ENCODE assay signal across 16 cellular contexts in the genomic region with DNA sequence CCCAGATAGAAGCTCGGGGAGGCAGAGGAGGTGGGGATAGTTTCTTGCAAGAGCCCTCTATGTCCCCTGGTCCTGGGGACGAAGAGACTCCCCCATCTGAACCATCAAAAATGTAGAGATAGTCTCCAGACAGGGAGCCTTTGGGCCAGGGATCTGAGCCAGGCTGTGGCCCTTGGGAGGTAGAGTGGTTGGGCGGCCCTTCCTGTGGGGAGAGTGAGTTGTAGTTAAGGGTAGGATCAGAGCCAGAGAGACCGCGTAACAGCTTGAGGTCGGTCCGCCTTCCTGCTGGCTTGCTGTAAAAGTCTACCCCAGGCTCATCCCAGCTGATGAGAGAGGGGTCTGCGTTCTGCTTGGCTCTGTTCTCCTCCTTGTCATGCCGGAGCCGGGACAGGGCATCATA. TPM values are rescaled to one million over a fixed set of nuclear protein-coding genes. Genes with fewer than 3 reads are reported as not detected.
A peak's percentile ranks its signal among the peaks of the same experiment; 100 is the strongest.
DNase-seq lines count a peak whose midpoint lies in the region; ATAC-seq and TF ChIP-seq lines count a peak whose summit lies in the region.
"Had no signal": no experiment of that assay in that cellular context is flagged by ENCODE, and none has a peak within 500 bp of the region (broad histone marks: within the 10 kb centered on the region; RNA-seq: fewer than 3 reads in every experiment).

No MANE protein-coding gene starts in this region.

- H3K36me3 ChIP-seq in right atrium auricular region (no peaks in the 10 kb centered on the region), gastrocnemius medialis (no peaks in the 10 kb centered on the region), brain microvascular endothelial cell (replicated peaks) (no peaks in the 10 kb centered on the region)

- CTCF ChIA-PET in activated CD4-positive, alpha-beta T cell treated with anti-CD3 and anti-CD28 coated beads, Interleukin-2, amount 10 ng/mL, durations not matched to agents 7 days and 5 days (lab: Charles Lee), result interaction anchor here (0.6 to 1.0 kb wide), 2 partner anchors 10 to 58 kb away, joined by 3 to 4 read pairs; no protein-coding TSS in a partner anchor

- DNase-seq in right cardiac atrium (peak; percentile 51 to 80 (median 71)), right atrium auricular region (ENCODE audit: low spot score) (no peak), gastrocnemius medialis (no peak), brain microvascular endothelial cell (no peak)
- no peak for DNase-seq in activated CD4-positive, alpha-beta T cell treated with anti-CD3 and anti-CD28 coated beads, Interleukin-2, amount 10 ng/mL, durations not matched to agents 7 days and 5 days
- DNase-seq: GDM1; GM23248; NCI-H1930; NCI-H2171 treated with DMSO at 0.1 percent for 48 hours; NCI-H446 treated with DMSO at 0.1 percent for 48 hours; NK-92 treated with Interleukin-12 subunit alpha and Interleukin-12 subunit beta, amount 100 ng/mL, for 24 hours; PC-9 had no signal

- H3K4me3 ChIP-seq in right cardiac atrium (ENCODE audit: low read length) (no peak overlapping the region), right atrium auricular region (no peak overlapping the region), gastrocnemius medialis (no peak overlapping the region), brain microvascular endothelial cell (ENCODE audit: low read depth, low read length) (no peak overlapping the region)
- H3K4me3 ChIP-seq: A549, GM23248, PC-9 had no signal

- H3K27me3 ChIP-seq in right cardiac atrium (ENCODE audit: control insufficient read depth, insufficient read depth) (no peaks in the 10 kb centered on the region), right atrium auricular region (no peaks in the 10 kb centered on the region), gastrocnemius medialis (no peaks in the 10 kb centered on the region), brain microvascular endothelial cell (replicated peaks) (peaks cover 3% of the 10 kb centered on the region)

- peak in 1 of 2 donors; percentile 39 for ATAC-seq in right cardiac atrium
- ATAC-seq in gastrocnemius medialis, result no peak
- no peak for ATAC-seq in HG03432 (IDR thresholded peaks at IDR 0.05; ENCODE audit: unreplicated experiment)
- ATAC-seq: A549 had no signal

- TF ChIP-seq CTCF in right atrium auricular region (IDR thresholded peaks at IDR 0.05), result no peak
- TF ChIP-seq CTCF in brain (conservative IDR thresholded peaks at IDR 0.05), result no peak
- TF ChIP-seq CTCF in gastrocnemius medialis (IDR thresholded peaks at IDR 0.05 in 4 of 5, conservative IDR thresholded peaks at IDR 0.05 in 1 of 5), result no peak
- no peak for TF ChIP-seq CTCF in brain microvascular endothelial cell (IDR thresholded peaks at IDR 0.05; ENCODE audit: low read depth, low read length, missing control alignments)

- H3K27ac ChIP-seq in right cardiac atrium (ENCODE audit: low read length) (peak overlapping the region; percentile 11), right atrium auricular region (no peak overlapping the region), gastrocnemius medialis (peak overlapping the region; percentile 16 to 95 (median 53)), brain microvascular endothelial cell (no peak overlapping the region)
- H3K27ac ChIP-seq: A549, C4-2B, GM23248, PC-9 had no signal

- no peak overlapping the region for H3K4me3 Mint-ChIP-seq in brain
- H3K4me3 Mint-ChIP-seq in activated CD4-positive, alpha-beta T cell treated with anti-CD3 and anti-CD28 coated beads, Interleukin-2, amount 10 ng/mL, durations not matched to agents 7 days and 5 days, result no peak overlapping the region

- H3K27ac Mint-ChIP-seq in brain, result peak overlapping the region in 3 of 5 experiments; percentile 46 to 93 (median 57)
- no peak overlapping the region for H3K27ac Mint-ChIP-seq in activated CD4-positive, alpha-beta T cell treated with anti-CD3 and anti-CD28 coated beads, Interleukin-2, amount 10 ng/mL, durations not matched to agents 7 days and 5 days

- in situ Hi-C loops in gastrocnemius medialis (cut with MboI; ENCODE audit: low sequenced_read_pairs in 4 of 4), result no loop called here
- in situ Hi-C loops in brain microvascular endothelial cell (cut with HindIII; ENCODE audit: low pct_ligation_motif_present, low sequenced_read_pairs), result no loop called here

- peaks cover 64% of the 10 kb centered on the region for H3K36me3 Mint-ChIP-seq in brain
- peaks cover 9% of the 10 kb centered on the region for H3K36me3 Mint-ChIP-seq in activated CD4-positive, alpha-beta T cell treated with anti-CD3 and anti-CD28 coated beads, Interleukin-2, amount 10 ng/mL, durations not matched to agents 7 days and 5 days (ENCODE audit: low read depth)

- no peak for TF ChIP-seq POLR2A in gastrocnemius medialis (IDR thresholded peaks at IDR 0.05)

- peaks cover 4% of the 10 kb centered on the region for H3K27me3 Mint-ChIP-seq in brain
- H3K27me3 Mint-ChIP-seq in activated CD4-positive, alpha-beta T cell treated with anti-CD3 and anti-CD28 coated beads, Interleukin-2, amount 10 ng/mL, durations not matched to agents 7 days and 5 days, result no peaks in the 10 kb centered on the region

- H3K4me1 ChIP-seq in right cardiac atrium (ENCODE audit: control insufficient read depth, insufficient read depth, low read length), result peaks cover 31% of the 10 kb centered on the region
- peaks cover 0 to 64% of the 10 kb centered on the region in 2 donors for H3K4me1 ChIP-seq in right atrium auricular region
- peaks cover 41 to 45% of the 10 kb centered on the region in 2 donors for H3K4me1 ChIP-seq in gastrocnemius medialis
- H3K4me1 ChIP-seq: A549 had no signal

- 44% methylated on average over 10 of the region's 10 CpGs for WGBS in right cardiac atrium

- H3K9me3 ChIP-seq in right cardiac atrium (ENCODE audit: control insufficient read depth, low read length), result no peaks in the 10 kb centered on the region
- no peaks in the 10 kb centered on the region for H3K9me3 ChIP-seq in right atrium auricular region
- H3K9me3 ChIP-seq in gastrocnemius medialis, result no peaks in the 10 kb centered on the region
- H3K9me3 ChIP-seq: A549 had no signal

- intact Hi-C loops in right cardiac atrium (cut with DNase I), result no loop called here
- intact Hi-C loops in gastrocnemius medialis (cut with DNase I; ENCODE audit: low total_unique reads), result no loop called here

- H3K4me1 Mint-ChIP-seq in brain, result peaks cover 65% of the 10 kb centered on the region
- peaks cover 12% of the 10 kb centered on the region for H3K4me1 Mint-ChIP-seq in activated CD4-positive, alpha-beta T cell treated with anti-CD3 and anti-CD28 coated beads, Interleukin-2, amount 10 ng/mL, durations not matched to agents 7 days and 5 days

- peaks cover 0 to 4% (median 0%) of the 10 kb centered on the region in 5 experiments for H3K9me3 Mint-ChIP-seq in brain
- no peaks in the 10 kb centered on the region for H3K9me3 Mint-ChIP-seq in activated CD4-positive, alpha-beta T cell treated with anti-CD3 and anti-CD28 coated beads, Interleukin-2, amount 10 ng/mL, durations not matched to agents 7 days and 5 days

- POLR2A ChIA-PET in activated CD4-positive, alpha-beta T cell treated with anti-CD3 and anti-CD28 coated beads, Interleukin-2, amount 10 ng/mL, durations not matched to agents 7 days and 5 days (lab: Charles Lee), result no interaction called here

RNA-seq across cellular contexts. Expression of gene PIK3C2B, which starts 25.3 kb away (rescaled TPM):
- 10 to 100 TPM; 24.9 to 32.7 (median 29.0) TPM for total RNA-seq in right cardiac atrium
- polyA plus RNA-seq in right cardiac atrium, result 13.3 TPM
- total RNA-seq in right atrium auricular region, result 10 to 100 TPM; 13.1 to 19.4 TPM
- 15.6 TPM for polyA plus RNA-seq in brain (ENCODE audit: insufficient read depth, low read depth, low replicate concordance)
- 1 to 10 TPM; 2.8 to 6.0 (median 3.8) TPM for total RNA-seq in gastrocnemius medialis
- total RNA-seq in activated CD4-positive, alpha-beta T cell treated with anti-CD3 and anti-CD28 coated beads, Interleukin-2, amount 10 ng/mL, durations not matched to agents 7 days and 5 days, result 10 to 100 TPM; 27.4 to 28.9 TPM

RNA-seq across cellular contexts. Expression of gene MDM4, which starts 46.9 kb away (rescaled TPM):
- 10 to 100 TPM; 29.9 to 48.2 (median 34.9) TPM for total RNA-seq in right cardiac atrium
- 10.5 TPM for polyA plus RNA-seq in right cardiac atrium
- 10 to 100 TPM; 18.1 to 18.3 TPM for total RNA-seq in right atrium auricular region
- 2.1 TPM for polyA plus RNA-seq in brain (ENCODE audit: insufficient read depth, low read depth, low replicate concordance)
- total RNA-seq in gastrocnemius medialis, result 10 to 100 TPM; 15.1 to 44.0 (median 28.9) TPM
- 10 to 100 TPM; 95.0 to 98.1 TPM for total RNA-seq in activated CD4-positive, alpha-beta T cell treated with anti-CD3 and anti-CD28 coated beads, Interleukin-2, amount 10 ng/mL, durations not matched to agents 7 days and 5 days

RNA-seq across cellular contexts. Expression of gene PPP1R15B, which starts 57.7 kb away (rescaled TPM):
- total RNA-seq in right cardiac atrium (10 to 100 TPM; 20.0 to 36.3 (median 23.9) TPM), right atrium auricular region (10 to 100 TPM; 27.3 to 30.9 TPM), gastrocnemius medialis (10 to 100 TPM; 23.8 to 33.0 (median 25.9) TPM)
- polyA plus RNA-seq in right cardiac atrium (14.2 TPM), brain (ENCODE audit: insufficient read depth, low read depth, low replicate concordance) (11.4 TPM)
- 10 to 100 TPM; 62.5 to 70.6 TPM for total RNA-seq in activated CD4-positive, alpha-beta T cell treated with anti-CD3 and anti-CD28 coated beads, Interleukin-2, amount 10 ng/mL, durations not matched to agents 7 days and 5 days

Comparison
In these comparisons a context has a peak if more than half of its experiments do, and no peak if none do; other contexts are left out.
1. DNase-seq: peak in right cardiac atrium (3 of 3); none in right atrium auricular region (single experiment), gastrocnemius medialis (0 of 2), brain microvascular endothelial cell (single experiment) and activated CD4-positive, alpha-beta T cell treated with anti-CD3 and anti-CD28 coated beads, Interleukin-2, amount 10 ng/mL, durations not matched to agents 7 days and 5 days (single experiment).
2. H3K27ac ChIP-seq: peak in right cardiac atrium (single experiment) and gastrocnemius medialis (4 of 4); none in right atrium auricular region (0 of 2) and brain microvascular endothelial cell (single experiment).